Comparison of ENCODE assay signal across 21 cellular contexts in the genomic region with DNA sequence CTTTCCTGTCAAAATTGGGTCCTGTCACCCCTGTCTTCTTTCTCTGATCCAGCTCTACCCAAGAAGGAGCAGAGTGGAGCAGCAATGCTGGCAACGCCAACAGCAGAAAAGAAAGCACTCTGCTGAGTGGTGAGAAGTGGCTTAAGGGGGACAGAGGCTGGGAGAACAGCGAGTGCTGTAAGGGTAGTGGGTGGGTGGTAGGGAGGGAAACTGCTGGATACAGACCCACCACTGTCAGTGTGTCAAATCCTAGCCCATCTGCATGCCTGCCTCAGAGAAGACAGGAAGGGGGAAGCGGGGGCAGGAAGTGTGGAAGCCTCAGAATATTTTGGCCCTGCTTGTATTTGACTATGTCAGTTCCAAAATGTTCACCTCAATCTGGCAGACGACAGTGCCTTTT.
"Had no signal": no experiment of that assay in that cellular context is flagged by ENCODE, and none has a peak within 500 bp of the region (broad histone marks: within the 10 kb centered on the region; RNA-seq: fewer than 3 reads in every experiment).

No MANE protein-coding gene starts in this region.

- H3K27me3 ChIP-seq: pancreas, spleen, transverse colon had no signal

- DNase-seq: cortex of kidney; dorsolateral prefrontal cortex; effector CD8-positive, alpha-beta T cell; foreskin melanocyte; head of caudate nucleus; hypothalamus; kidney glomerular epithelial cell; lower lobe of right lung; natural killer cell; nucleus accumbens; pancreas; spleen; stimulated activated CD4-positive, alpha-beta T cell treated with anti-CD3 and anti-CD28 coated beads, Interleukin-15, amount 100 ng/mL, for 24 hours; stimulated activated CD4-positive, alpha-beta T cell treated with anti-CD3 and anti-CD28 coated beads, Interleukin-1b, Interleukin-23, amount 100 ng/mL, for 48 hours; stimulated activated CD4-positive, alpha-beta T cell treated with anti-CD3 and anti-CD28 coated beads, Interleukin-4, amount 100 ng/mL, for 24 hours; stimulated activated naive B cell treated with anti-CD40 and anti-IgM and Interleukin-4, amounts not matched to agents 10 μg/mL and 1 μg/mL and 100 μg/mL, for 72 hours; stimulated activated naive CD8-positive, alpha-beta T cell treated with anti-CD3 and anti-CD28 coated beads, Interleukin-15, amount 100 ng/mL, for 72 hours; transverse colon had no signal

- H3K27ac ChIP-seq: dorsolateral prefrontal cortex, lower lobe of right lung, pancreas, spleen, thoracic aorta, transverse colon had no signal

- H3K4me1 ChIP-seq: lower lobe of right lung, pancreas, spleen, transverse colon had no signal

- H3K9me3 ChIP-seq: pancreas, transverse colon had no signal

- H3K36me3 ChIP-seq: lower lobe of right lung, pancreas, spleen, thoracic aorta, transverse colon had no signal

- H3K4me3 ChIP-seq: dorsolateral prefrontal cortex, lower lobe of right lung, pancreas, spleen, thoracic aorta, transverse colon had no signal

- ATAC-seq: left lobe of liver; lower lobe of right lung; pancreas; sciatic nerve; stimulated activated naive B cell treated with anti-CD40 and anti-IgM and Interleukin-4, amounts not matched to agents 10 μg/mL and 1 μg/mL and 100 μg/mL, for 72 hours; stimulated activated naive CD8-positive, alpha-beta T cell treated with anti-CD3 and anti-CD28 coated beads, Interleukin-15, amount 100 ng/mL, for 72 hours had no signal
